8 cellular contexts compared by ENCODE assay signal in the genomic region with DNA sequence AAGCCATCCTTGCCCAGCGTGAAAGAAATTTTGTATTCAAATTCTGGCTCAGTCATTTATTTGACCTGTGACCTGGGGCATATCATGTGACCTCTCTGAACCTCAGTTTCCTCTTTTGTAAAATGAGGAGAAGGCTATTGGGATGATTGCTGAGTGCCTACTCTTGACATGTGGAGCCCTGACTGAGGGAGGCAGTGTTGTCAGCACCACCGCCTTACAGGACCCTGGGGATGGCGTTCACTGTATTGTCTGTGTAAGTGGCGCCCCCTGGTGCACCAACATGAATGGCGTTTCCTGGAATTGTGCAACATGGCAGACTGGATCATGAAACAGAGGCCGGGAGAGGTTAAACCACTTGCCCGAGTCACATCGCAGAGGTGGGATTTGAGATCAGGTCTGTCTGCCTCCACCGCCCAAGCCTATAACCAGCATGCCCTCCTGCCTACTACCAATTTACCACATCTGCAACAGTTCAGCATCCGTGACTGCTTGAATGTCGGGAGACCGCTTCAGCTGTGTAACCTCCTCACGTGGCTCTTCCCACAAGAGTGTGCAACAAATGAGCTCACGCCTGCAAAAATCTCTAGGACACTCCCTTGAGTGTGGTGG. TPM values are rescaled to one million over a fixed set of nuclear protein-coding genes. Genes with fewer than 3 reads are reported as not detected.
DNase-seq lines count a peak whose midpoint lies in the region; ATAC-seq and TF ChIP-seq lines count a peak whose summit lies in the region.

No MANE protein-coding gene starts in this region.

- H3K36me3 ChIP-seq in left lung = no peaks in the 10 kb centered on the region

- H3K27ac ChIP-seq in left lung = no peak overlapping the region

- DNase-seq in NCI-H446 treated with DMSO at 0.1 percent for 48 hours (lab: John Stamatoyannopoulos, UW) (peak; percentile 77), cerebellum (ENCODE audit: low spot score) (peak; percentile 29), left lung (peak; percentile 80 to 83), cerebellar nuclear complex (lab: John Stamatoyannopoulos, UW) (no peak)
- DNase-seq in activated CD4-positive, CD25-positive, alpha-beta regulatory T cell treated with anti-CD3 and anti-CD28 coated beads, Interleukin-2, amount 50 U/mL, for 72 hours = peak; percentile 81
- DNase-seq in stimulated activated CD4-positive, alpha-beta T cell treated with anti-CD3 and anti-CD28 coated beads, Interleukin-4, amount 100 ng/mL, for 24 hours = peak; percentile 92

- H3K4me3 ChIP-seq in GM08714 (ENCODE audit: low read length) = peak overlapping the region; percentile 9; the same call in 1 of the 2 replicates
- H3K4me3 ChIP-seq in left lung = no peak overlapping the region

- peak; percentile 75 to 80 for TF ChIP-seq CTCF in left lung (IDR thresholded peaks at IDR 0.05)

- intact Hi-C loops in left lung (cut with DNase I) = no loop called here

- H3K4me1 ChIP-seq in left lung = peaks cover 3 to 4% of the 10 kb centered on the region in 2 donors

- H3K27me3 ChIP-seq in left lung = peaks cover 0 to 24% of the 10 kb centered on the region in 2 donors

- ATAC-seq in HG03103 (IDR thresholded peaks at IDR 0.05; ENCODE audit: low read depth, unreplicated experiment) = peak; percentile 63
- ATAC-seq in left lung = peak; percentile 98

- no peaks in the 10 kb centered on the region for H3K9me3 ChIP-seq in left lung

RNA-seq across cellular contexts. Expression of a gene that starts 20.1 kb away (rescaled TPM):
- not detected for total RNA-seq in cerebellum
- not detected for total RNA-seq in left lung

Comparison
In these comparisons a context has a peak if more than half of its experiments do, and no peak if none do; other contexts are left out.
1. DNase-seq: peak in NCI-H446 treated with DMSO at 0.1 percent for 48 hours (single experiment), activated CD4-positive, CD25-positive, alpha-beta regulatory T cell treated with anti-CD3 and anti-CD28 coated beads, Interleukin-2, amount 50 U/mL, for 72 hours (single experiment), cerebellum (single experiment), left lung (2 of 2) and stimulated activated CD4-positive, alpha-beta T cell treated with anti-CD3 and anti-CD28 coated beads, Interleukin-4, amount 100 ng/mL, for 24 hours (single experiment); none in cerebellar nuclear complex (0 of 2).